In the genomic region with DNA sequence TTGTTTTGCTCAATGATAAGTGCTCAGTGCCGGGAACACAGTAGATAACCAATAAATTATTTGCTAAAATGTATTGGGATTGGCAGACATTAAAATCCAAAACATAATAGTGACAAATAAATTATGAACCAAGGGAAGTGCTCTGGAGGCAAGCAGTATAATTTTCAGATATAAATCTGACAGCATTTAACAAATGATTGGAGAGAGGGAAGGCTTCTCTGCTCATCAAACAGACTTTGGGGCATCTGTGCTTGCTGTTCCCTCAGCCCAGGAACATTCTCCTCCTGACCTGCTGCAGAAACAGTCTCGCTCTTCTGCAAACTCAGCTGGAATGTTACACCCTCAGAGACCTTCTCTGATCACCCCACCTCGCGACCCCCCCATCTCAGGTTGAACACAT, we compare ENCODE assay signal across 1 cellular context.
TF ChIP-seq lines count a peak whose summit lies in the region.

No MANE protein-coding gene starts in this region.

TF ChIP-seq in IMR-90, 13 proteins besides CTCF, POLR2A, EP300 and RAD21 (continued from another document):
- TF ChIP-seq FOS (IDR thresholded peaks at IDR 0.05; ENCODE audit: low read depth, low read length) = no peak
